39 cellular contexts compared by ENCODE assay signal in genomic region chr13:33746867-33747266, GRCh38.
"Had no signal": no experiment of that assay in that cellular context is flagged by ENCODE, and none has a peak within 500 bp of the region (broad histone marks: within the 10 kb centered on the region; RNA-seq: fewer than 3 reads in every experiment).

No MANE protein-coding gene starts in this region.

- ATAC-seq: activated CD4-positive, alpha-beta T cell treated with anti-CD3 and anti-CD28 coated beads for 36 hours; activated CD4-positive, CD25-positive, alpha-beta regulatory T cell treated with anti-CD3 and anti-CD28 coated beads, Interleukin-2, amount 50 U/mL, for 24 hours; activated CD8-positive, alpha-beta memory T cell treated with anti-CD3 and anti-CD28 coated beads, Interleukin-2, amount 10 ng/mL, durations not matched to agents 7 days and 5 days; activated CD8-positive, alpha-beta T cell treated with anti-CD3 and anti-CD28 coated beads, Interleukin-2, amount 10 ng/mL, durations not matched to agents 7 days and 5 days; activated naive CD8-positive, alpha-beta T cell treated with anti-CD3 and anti-CD28 coated beads, Interleukin-2, amount 50 U/mL, for 24 hours; WTC11 had no signal

- FAIRE-seq: bronchial epithelial cell, TTC549 had no signal

- H3K36me3 ChIP-seq: ascending aorta, cardiac muscle cell, WERI-Rb-1 had no signal

- H3K27me3 ChIP-seq: ascending aorta, cardiac muscle cell had no signal

- DNase-seq: activated CD4-positive, alpha-beta memory T cell treated with anti-CD3 and anti-CD28 coated beads, Interleukin-2, amount 10 ng/mL, durations not matched to agents 7 days and 5 days; activated CD4-positive, alpha-beta T cell treated with anti-CD3 and anti-CD28 coated beads for 1 hour; activated CD4-positive, alpha-beta T cell treated with anti-CD3 and anti-CD28 coated beads for 36 hours; activated CD4-positive, alpha-beta T cell treated with anti-CD3 and anti-CD28 coated beads for 48 hours; activated CD4-positive, alpha-beta T cell treated with anti-CD3 and anti-CD28 coated beads, Interleukin-2, amount 10 ng/mL, durations not matched to agents 7 days and 5 days; activated CD4-positive, alpha-beta T cell treated with anti-CD3 and anti-CD28 coated beads, Interleukin-2, amount 50 U/mL, for 48 hours; activated CD4-positive, CD25-positive, alpha-beta regulatory T cell; activated CD8-positive, alpha-beta memory T cell treated with anti-CD3 and anti-CD28 coated beads for 24 hours; activated CD8-positive, alpha-beta memory T cell treated with anti-CD3 and anti-CD28 coated beads, Interleukin-2, amount 10 ng/mL, durations not matched to agents 7 days and 5 days; activated CD8-positive, alpha-beta memory T cell treated with anti-CD3 and anti-CD28 coated beads, Interleukin-2, amount 50 U/mL, for 48 hours; activated CD8-positive, alpha-beta T cell treated with anti-CD3 and anti-CD28 coated beads, Interleukin-2, amount 10 ng/mL, durations not matched to agents 7 days and 5 days; activated effector memory CD4-positive, alpha-beta T cell treated with Interleukin-2 at 50 U/mL for 16 hours; activated gamma-delta T cell; activated naive CD4-positive, alpha-beta T cell treated with anti-CD3 and anti-CD28 coated beads, Interleukin-2, amount 10 ng/mL, durations not matched to agents 7 days and 5 days; activated naive CD4-positive, alpha-beta T cell treated with Interleukin-2 at 50 U/mL for 16 hours; activated naive CD8-positive, alpha-beta T cell treated with anti-CD3 and anti-CD28 coated beads, Interleukin-2, amount 10 ng/mL, durations not matched to agents 7 days and 5 days; activated naive CD8-positive, alpha-beta T cell treated with anti-CD3 and anti-CD28 coated beads, Interleukin-2, amount 50 U/mL, for 24 hours; activated T-cell treated with anti-CD3 and anti-CD28 coated beads, Interleukin-2, amount 50 U/mL, for 24 hours; activated T-cell treated with anti-CD3 and anti-CD28 coated beads, Interleukin-2, amount 50 U/mL, for 48 hours; amygdala; anterior cingulate cortex; caudate nucleus; cerebellar nuclear complex; T-helper 2 cell; T-helper 9 cell; WERI-Rb-1 had no signal

- H3K9me3 ChIP-seq: ascending aorta had no signal

- H3K4me3 ChIP-seq: ascending aorta, cardiac muscle cell had no signal

- H3K9me3 Mint-ChIP-seq: activated CD4-positive, alpha-beta memory T cell treated with anti-CD3 and anti-CD28 coated beads, Interleukin-2, amount 10 ng/mL, durations not matched to agents 7 days and 5 days; activated naive CD4-positive, alpha-beta T cell treated with anti-CD3 and anti-CD28 coated beads, Interleukin-2, amount 10 ng/mL, durations not matched to agents 7 days and 5 days; activated naive CD4-positive, alpha-beta T cell treated with anti-CD3 and anti-CD28 coated beads, Interleukin-2, amount 50 U/mL, for 24 hours; activated naive CD8-positive, alpha-beta T cell treated with anti-CD3 and anti-CD28 coated beads, Interleukin-2, amount 50 U/mL, for 24 hours; activated T-helper 2 cell treated with anti-CD3 and anti-CD28 coated beads, Interferon-gamma antibody, Interleukin-2, Interleukin-4, amounts not matched to agents 10 μg/mL and 5 μg/mL and 100 μg/mL, durations not matched to agents 14 hours and 24 hours and 36 hours; central memory CD8-positive, alpha-beta T cell; T-helper 1 cell treated with Interleukin-12 subunit alpha and Interleukin-12 subunit beta and Interleukin-4 antibody, amounts not matched to agents 30 μg/mL and 1 μg/mL, for 36 hours; T-helper 2 cell treated with Interferon-gamma antibody and Interleukin-4, amounts not matched to agents 5 μg/mL and 100 μg/mL, for 36 hours had no signal

- H3K36me3 Mint-ChIP-seq: activated CD8-positive, alpha-beta memory T cell treated with anti-CD3 and anti-CD28 coated beads, Interleukin-2, amount 10 ng/mL, durations not matched to agents 7 days and 5 days; activated naive CD4-positive, alpha-beta T cell treated with anti-CD3 and anti-CD28 coated beads, Interleukin-2, amount 10 ng/mL, durations not matched to agents 7 days and 5 days; activated naive CD4-positive, alpha-beta T cell treated with anti-CD3 and anti-CD28 coated beads, Interleukin-2, amount 50 U/mL, for 24 hours; activated naive CD8-positive, alpha-beta T cell; activated naive CD8-positive, alpha-beta T cell treated with anti-CD3 and anti-CD28 coated beads, Interleukin-2, amount 10 ng/mL, durations not matched to agents 7 days and 5 days; brain; WTC11 had no signal

- H3K4me3 Mint-ChIP-seq: activated CD4-positive, alpha-beta memory T cell treated with anti-CD3 and anti-CD28 coated beads, Interleukin-2, amount 10 ng/mL, durations not matched to agents 7 days and 5 days; activated CD4-positive, alpha-beta T cell treated with anti-CD3 and anti-CD28 coated beads for 36 hours; activated CD4-positive, alpha-beta T cell treated with anti-CD3 and anti-CD28 coated beads, Interleukin-2, amount 10 ng/mL, durations not matched to agents 7 days and 5 days; activated CD8-positive, alpha-beta memory T cell treated with anti-CD3 and anti-CD28 coated beads, Interleukin-2, amount 10 ng/mL, durations not matched to agents 7 days and 5 days; activated CD8-positive, alpha-beta T cell treated with anti-CD3 and anti-CD28 coated beads, Interleukin-2, amount 10 ng/mL, durations not matched to agents 7 days and 5 days; activated naive CD4-positive, alpha-beta T cell treated with anti-CD3 and anti-CD28 coated beads, Interleukin-2, amount 10 ng/mL, durations not matched to agents 7 days and 5 days; activated naive CD4-positive, alpha-beta T cell treated with anti-CD3 and anti-CD28 coated beads, Interleukin-2, amount 50 U/mL, for 24 hours; activated naive CD8-positive, alpha-beta T cell; activated naive CD8-positive, alpha-beta T cell treated with anti-CD3 and anti-CD28 coated beads, Interleukin-2, amount 10 ng/mL, durations not matched to agents 7 days and 5 days; activated naive CD8-positive, alpha-beta T cell treated with anti-CD3 and anti-CD28 coated beads, Interleukin-2, amount 50 U/mL, for 24 hours; activated T-cell treated with anti-CD3 and anti-CD28 coated beads, Interleukin-2, amount 50 U/mL, for 24 hours; brain; central memory CD8-positive, alpha-beta T cell; T-helper 1 cell treated with Interleukin-12 subunit alpha and Interleukin-12 subunit beta and Interleukin-4 antibody, amounts not matched to agents 30 μg/mL and 1 μg/mL, for 36 hours; T-helper 2 cell treated with Interferon-gamma antibody and Interleukin-4, amounts not matched to agents 5 μg/mL and 100 μg/mL, for 36 hours; WTC11 had no signal

- H3K27ac Mint-ChIP-seq: activated CD4-positive, alpha-beta memory T cell treated with anti-CD3 and anti-CD28 coated beads, Interleukin-2, amount 10 ng/mL, durations not matched to agents 7 days and 5 days; activated CD4-positive, alpha-beta T cell treated with anti-CD3 and anti-CD28 coated beads for 36 hours; activated CD4-positive, alpha-beta T cell treated with anti-CD3 and anti-CD28 coated beads, Interleukin-2, amount 10 ng/mL, durations not matched to agents 7 days and 5 days; activated CD8-positive, alpha-beta memory T cell treated with anti-CD3 and anti-CD28 coated beads, Interleukin-2, amount 10 ng/mL, durations not matched to agents 7 days and 5 days; activated CD8-positive, alpha-beta T cell treated with anti-CD3 and anti-CD28 coated beads, Interleukin-2, amount 10 ng/mL, durations not matched to agents 7 days and 5 days; activated naive CD4-positive, alpha-beta T cell treated with anti-CD3 and anti-CD28 coated beads, Interleukin-2, amount 10 ng/mL, durations not matched to agents 7 days and 5 days; activated naive CD4-positive, alpha-beta T cell treated with anti-CD3 and anti-CD28 coated beads, Interleukin-2, amount 50 U/mL, for 24 hours; activated naive CD8-positive, alpha-beta T cell; activated naive CD8-positive, alpha-beta T cell treated with anti-CD3 and anti-CD28 coated beads, Interleukin-2, amount 10 ng/mL, durations not matched to agents 7 days and 5 days; activated naive CD8-positive, alpha-beta T cell treated with anti-CD3 and anti-CD28 coated beads, Interleukin-2, amount 50 U/mL, for 24 hours; activated T-cell treated with anti-CD3 and anti-CD28 coated beads, Interleukin-2, amount 50 U/mL, for 24 hours; activated T-helper 2 cell treated with anti-CD3 and anti-CD28 coated beads, Interferon-gamma antibody, Interleukin-2, Interleukin-4, amounts not matched to agents 10 μg/mL and 5 μg/mL and 100 μg/mL, durations not matched to agents 14 hours and 24 hours and 36 hours; T-helper 1 cell treated with Interleukin-12 subunit alpha and Interleukin-12 subunit beta and Interleukin-4 antibody, amounts not matched to agents 30 μg/mL and 1 μg/mL, for 36 hours; T-helper 2 cell treated with Interferon-gamma antibody and Interleukin-4, amounts not matched to agents 5 μg/mL and 100 μg/mL, for 36 hours; WTC11 had no signal

- H3K27ac ChIP-seq: ascending aorta, cardiac muscle cell, WERI-Rb-1 had no signal

- H3K27me3 Mint-ChIP-seq: activated CD4-positive, alpha-beta memory T cell treated with anti-CD3 and anti-CD28 coated beads, Interleukin-2, amount 10 ng/mL, durations not matched to agents 7 days and 5 days; activated CD4-positive, alpha-beta T cell treated with anti-CD3 and anti-CD28 coated beads for 36 hours; activated CD4-positive, alpha-beta T cell treated with anti-CD3 and anti-CD28 coated beads, Interleukin-2, amount 10 ng/mL, durations not matched to agents 7 days and 5 days; activated CD8-positive, alpha-beta memory T cell treated with anti-CD3 and anti-CD28 coated beads, Interleukin-2, amount 10 ng/mL, durations not matched to agents 7 days and 5 days; activated naive CD4-positive, alpha-beta T cell treated with anti-CD3 and anti-CD28 coated beads, Interleukin-2, amount 10 ng/mL, durations not matched to agents 7 days and 5 days; activated naive CD4-positive, alpha-beta T cell treated with anti-CD3 and anti-CD28 coated beads, Interleukin-2, amount 50 U/mL, for 24 hours; activated naive CD8-positive, alpha-beta T cell; brain; central memory CD8-positive, alpha-beta T cell had no signal

- H3K4me1 ChIP-seq: ascending aorta had no signal
